Comparison of ENCODE assay signal across 9 cellular contexts in genomic region chr3:184584001-184584891, GRCh38. TPM values are rescaled to one million over a fixed set of nuclear protein-coding genes. Genes with fewer than 3 reads are reported as not detected.
DNase-seq lines count a peak whose midpoint lies in the region; TF ChIP-seq lines count a peak whose summit lies in the region.
"Had no signal": no experiment of that assay in that cellular context is flagged by ENCODE, and none has a peak within 500 bp of the region (broad histone marks: within the 10 kb centered on the region; RNA-seq: fewer than 3 reads in every experiment).

No MANE protein-coding gene starts in this region.

- peaks cover 2 to 15% of the 10 kb centered on the region in 2 donors for H3K4me1 ChIP-seq in esophagus (ENCODE audit: control insufficient read depth in 2 of 2, insufficient read depth in 2 of 2, low read length in 1 of 2)
- H3K4me1 ChIP-seq in A673 (ENCODE audit: insufficient read depth, low read length, poor library complexity, severe bottlenecking), result no peaks in the 10 kb centered on the region

- H3K36me3 ChIP-seq in BJ (ENCODE audit: control insufficient read depth, insufficient read depth, low read length), result peaks cover 12% of the 10 kb centered on the region
- peaks cover 7 to 36% of the 10 kb centered on the region in 2 donors for H3K36me3 ChIP-seq in esophagus (ENCODE audit: control insufficient read depth in 2 of 2, insufficient read depth in 2 of 2, low read length in 1 of 2)
- peaks cover 14% of the 10 kb centered on the region for H3K36me3 ChIP-seq in A673 (ENCODE audit: insufficient read depth, low read length, poor library complexity, severe bottlenecking)

- H3K27me3 ChIP-seq in BJ (ENCODE audit: control insufficient read depth, insufficient read depth, low read length) (0 out of 2 replicates have a peak, but pooled peaks cover 2% of the 10 kb centered on the region), esophagus (ENCODE audit: control insufficient read depth in 1 of 2, insufficient read depth in 2 of 2, low read length in 2 of 2) (no peaks in the 10 kb centered on the region), A673 (replicated peaks; ENCODE audit: insufficient read depth, low read depth, low read length, poor library complexity) (no peaks in the 10 kb centered on the region)

- DNase-seq in BJ (ENCODE audit: low read depth) (no peak), NCI-H1092 treated with DMSO at 0.1 percent for 48 hours (lab: John Stamatoyannopoulos, UW) (peak; percentile 38), neural crest cell (ENCODE audit: low read depth, low spot score) (no peak), inferior parietal cortex (ENCODE audit: extremely low spot score) (no peak), A673 (ENCODE audit: low spot score) (no peak)
- no peak for DNase-seq in stimulated activated CD4-positive, alpha-beta T cell treated with anti-CD3 and anti-CD28 coated beads, Interleukin-4, amount 100 ng/mL, for 24 hours
- no peak for DNase-seq in stimulated activated CD4-positive, alpha-beta T cell treated with anti-CD3 and anti-CD28 coated beads, Interleukin-1b, Interleukin-23, amount 100 ng/mL, for 48 hours

- H3K4me3 Mint-ChIP-seq in neural crest cell, result peak overlapping the region; percentile 78
- H3K4me3 Mint-ChIP-seq: stimulated activated effector memory CD8-positive, alpha-beta T cell treated with anti-CD3 and anti-CD28 coated beads, Interleukin-12 subunit alpha, Interleukin-12 subunit beta, amount 100 ng/mL, for 72 hours had no signal

- H3K27ac ChIP-seq in esophagus (ENCODE audit: low read depth in 2 of 2, low read length in 1 of 2) (peak overlapping the region in 1 of 2 donors; percentile 15), A673 (ENCODE audit: low read depth, low read length, poor library complexity, severe bottlenecking) (no peak overlapping the region)

- POLR2A ChIA-PET in BJ (lab: Charles Lee) (no interaction called here), A673 (lab: Charles Lee; ENCODE audit: low non-redundant PET) (no interaction called here)

- no peaks in the 10 kb centered on the region for H3K9me3 Mint-ChIP-seq in neural crest cell
- H3K9me3 Mint-ChIP-seq: stimulated activated effector memory CD8-positive, alpha-beta T cell treated with anti-CD3 and anti-CD28 coated beads, Interleukin-12 subunit alpha, Interleukin-12 subunit beta, amount 100 ng/mL, for 72 hours had no signal

- intact Hi-C loops in A673 (cut with micrococcal nuclease; ENCODE audit: unreplicated experiment), result no loop called here

- peaks cover 6% of the 10 kb centered on the region for H3K27me3 Mint-ChIP-seq in neural crest cell (ENCODE audit: low read depth)

- H3K36me3 Mint-ChIP-seq in neural crest cell (ENCODE audit: low read depth), result peaks cover 4% of the 10 kb centered on the region
- H3K36me3 Mint-ChIP-seq: stimulated activated effector memory CD8-positive, alpha-beta T cell treated with anti-CD3 and anti-CD28 coated beads, Interleukin-12 subunit alpha, Interleukin-12 subunit beta, amount 100 ng/mL, for 72 hours had no signal

- CTCF ChIA-PET in BJ (lab: Yijun Ruan, JAX) (interaction anchor here (0.6 to 2.5 kb wide), 2 partner anchors 88 to 143 kb away, joined by 5 to 6 read pairs; no protein-coding TSS in a partner anchor), A673 (lab: Charles Lee) (no interaction called here)

- BruUV-seq in A673 (replicated peaks; lab: Mats Ljungman, UMichigan), result no TSS peak

- 41 to 55% methylated on average over 43 of the region's 43 CpGs for WGBS in esophagus, 2 donors

- no peak overlapping the region for H3K4me3 ChIP-seq in BJ (ENCODE audit: low read depth, low read length)
- H3K4me3 ChIP-seq in esophagus (ENCODE audit: low read depth in 1 of 2, low read length in 2 of 2), result peak overlapping the region; percentile 14 to 35
- no peak overlapping the region for H3K4me3 ChIP-seq in A673 (ENCODE audit: low read depth, low read length, poor library complexity, severe bottlenecking)

- TF ChIP-seq CTCF in BJ (IDR thresholded peaks at IDR 0.05; ENCODE audit: insufficient read depth, low read depth, low read length), result 0 out of 2 replicates have a peak, but pooled peaks have one; percentile 4
- TF ChIP-seq CTCF in neural crest cell (conservative IDR thresholded peaks at IDR 0.05), result peak; percentile 48
- TF ChIP-seq CTCF in A673 (conservative IDR thresholded peaks at IDR 0.05; ENCODE audit: low read depth, low read length), result no peak; the same call in 1 of the 2 replicates

- H3K27ac Mint-ChIP-seq in neural crest cell (ENCODE audit: unreplicated experiment), result no peak overlapping the region
- H3K27ac Mint-ChIP-seq: stimulated activated effector memory CD8-positive, alpha-beta T cell treated with anti-CD3 and anti-CD28 coated beads, Interleukin-12 subunit alpha, Interleukin-12 subunit beta, amount 100 ng/mL, for 72 hours had no signal

- H3K4me1 Mint-ChIP-seq in neural crest cell, result peaks cover 23% of the 10 kb centered on the region

- H3K9me3 ChIP-seq in esophagus (ENCODE audit: control insufficient read depth in 2 of 2, insufficient read depth in 1 of 2, low read depth in 1 of 2, low read length in 1 of 2) (no peaks in the 10 kb centered on the region), A673 (ENCODE audit: low read depth, low read length, poor library complexity, severe bottlenecking) (no peaks in the 10 kb centered on the region)

RNA-seq across cellular contexts. Expression of gene EPHB3, which starts 22.7 kb away (rescaled TPM):
- polyA plus RNA-seq in BJ (2011; rRNA removed) (1.1 and 3.3 TPM in 2 replicates), esophagus (10 to 100 TPM; 24.6 to 27.7 TPM)
- 4.1 and 5.9 TPM in 2 replicates for polyA minus RNA-seq in BJ (2011; rRNA and poly(A)+ RNA removed)
- total RNA-seq in neural crest cell (9.7 and 13.4 TPM in 2 replicates), A673 (2021) (15.6 and 19.4 TPM in 2 replicates)

Comparison
In these comparisons a context has a peak if more than half of its experiments do, and no peak if none do; other contexts are left out.
1. H3K4me3 ChIP-seq: peak in esophagus (2 of 2); none in BJ (single experiment) and A673 (single experiment).